In the genomic region with DNA sequence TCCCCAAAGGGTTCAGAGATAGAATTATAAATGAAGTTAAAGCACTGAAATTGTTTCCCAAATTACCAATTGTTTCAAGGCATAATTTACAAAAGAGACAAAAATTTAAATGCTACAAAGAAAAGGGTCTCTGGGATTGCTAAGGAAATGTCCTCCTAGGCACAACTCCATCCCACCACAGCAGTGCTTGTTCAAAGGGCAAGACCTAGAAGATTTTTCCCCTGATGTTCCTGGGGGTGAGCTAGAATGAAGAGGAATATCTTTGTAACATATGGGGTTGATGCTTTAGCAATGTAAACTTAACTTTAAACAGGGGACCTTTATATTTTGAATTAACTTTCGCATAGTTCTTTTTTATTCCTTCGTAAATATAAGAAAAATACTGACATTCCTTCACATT, we compare ENCODE assay signal across 14 cellular contexts. TPM values are rescaled to one million over a fixed set of nuclear protein-coding genes. Genes with fewer than 3 reads are reported as not detected.
A peak's percentile ranks its signal among the peaks of the same experiment; 100 is the strongest.
DNase-seq lines count a peak whose midpoint lies in the region; ATAC-seq, FAIRE-seq and TF ChIP-seq lines count a peak whose summit lies in the region.
"Had no signal": no experiment of that assay in that cellular context is flagged by ENCODE, and none has a peak within 500 bp of the region (broad histone marks: within the 10 kb centered on the region; RNA-seq: fewer than 3 reads in every experiment).

No MANE protein-coding gene starts in this region.

- H3K9me3 ChIP-seq in Caco-2 (no peaks in the 10 kb centered on the region), HUES6 (ENCODE audit: control insufficient read depth, insufficient read depth, low read depth, low read length) (no peaks in the 10 kb centered on the region), pancreas (no peaks in the 10 kb centered on the region)

- H3K9me3 Mint-ChIP-seq in Caco-2 (ENCODE audit: unreplicated experiment) (no peaks in the 10 kb centered on the region), natural killer cell (no peaks in the 10 kb centered on the region)
- no peaks in the 10 kb centered on the region for H3K9me3 Mint-ChIP-seq in activated naive CD8-positive, alpha-beta T cell treated with anti-CD3 and anti-CD28 coated beads for 36 hours

- H3K36me3 Mint-ChIP-seq in Caco-2 (ENCODE audit: insufficient read depth, unreplicated experiment) (no peaks in the 10 kb centered on the region), natural killer cell (peaks cover 8% of the 10 kb centered on the region)
- peaks cover 49% of the 10 kb centered on the region for H3K36me3 Mint-ChIP-seq in activated naive CD8-positive, alpha-beta T cell treated with anti-CD3 and anti-CD28 coated beads for 36 hours

- POLR2A ChIA-PET in Caco-2 (lab: Charles Lee): no interaction called here

- H3K27ac ChIP-seq in HUES6 (ENCODE audit: low read depth, low read length) (no peak overlapping the region), pancreas (peak overlapping the region in 1 of 4 donors; percentile 2)

- no TSS peak for BruUV-seq in Caco-2 (replicated peaks; lab: Mats Ljungman, UMichigan)

- TF ChIP-seq CTCF in Caco-2 (IDR thresholded peaks at IDR 0.05; ENCODE audit: insufficient read depth in 1 of 2, low read depth in 1 of 2, low read length in 1 of 2, severe bottlenecking in 1 of 2, unreplicated experiment in 1 of 2) (no peak), natural killer cell (IDR thresholded peaks at IDR 0.05) (no peak), pancreas (IDR thresholded peaks at IDR 0.05) (no peak)

- ATAC-seq in natural killer cell (no peak), pancreas (no peak), GM21423 (IDR thresholded peaks at IDR 0.05; ENCODE audit: unreplicated experiment) (no peak)

- no peaks in the 10 kb centered on the region for H3K27me3 Mint-ChIP-seq in Caco-2 (ENCODE audit: insufficient read depth, unreplicated experiment)
- peaks cover 5% of the 10 kb centered on the region for H3K27me3 Mint-ChIP-seq in activated naive CD8-positive, alpha-beta T cell treated with anti-CD3 and anti-CD28 coated beads for 36 hours
- H3K27me3 Mint-ChIP-seq in natural killer cell (ENCODE audit: low read depth in 2 of 2): no peaks in the 10 kb centered on the region

- WGBS in pancreas, 2 donors: 83 to 85% methylated on average over 2 of the region's 2 CpGs

- intact Hi-C loops in Caco-2 (cut with micrococcal nuclease; ENCODE audit: unreplicated experiment): no loop called here
- intact Hi-C loops in natural killer cell (cut with micrococcal nuclease): loop anchor here (5.0 kb wide), 2 partner anchors 117 to 128 kb away; a partner anchor contains a TSS
- intact Hi-C loops in pancreas (cut with DNase I): no loop called here

- DNase-seq in Caco-2 (no peak), natural killer cell (no peak), pancreas (no peak), NCI-H2029 (lab: John Stamatoyannopoulos, UW) (no peak), NCI-H2081 treated with DMSO at 0.1 percent for 48 hours (lab: John Stamatoyannopoulos, UW) (no peak)
- DNase-seq in activated naive CD8-positive, alpha-beta T cell treated with anti-CD3 and anti-CD28 coated beads for 36 hours: no peak
- DNase-seq: DMS153; NCI-H1105; stimulated activated CD4-positive, alpha-beta T cell treated with anti-CD3 and anti-CD28 coated beads, Interleukin-4, amount 100 ng/mL, for 4 hours had no signal

- H3K4me3 ChIP-seq in Caco-2 (ENCODE audit: low read depth, low read length): no peak overlapping the region
- peak overlapping the region; percentile 18; the same call in 1 of the 2 replicates for H3K4me3 ChIP-seq in HUES6 (ENCODE audit: low read depth, low read length)
- peak overlapping the region in 1 of 4 donors; percentile 13 for H3K4me3 ChIP-seq in pancreas

- H3K36me3 ChIP-seq in Caco-2 (ENCODE audit: control insufficient read depth, insufficient read depth, low read length) (no peaks in the 10 kb centered on the region), HUES6 (ENCODE audit: control insufficient read depth, insufficient read depth, low read length) (no peaks in the 10 kb centered on the region), pancreas (no peaks in the 10 kb centered on the region)

- no peak for FAIRE-seq in pancreas (lab: Jason Lieb, UNC)
- FAIRE-seq: endothelial cell of umbilical vein, H1, urothelium cell line had no signal

- CTCF ChIA-PET in Caco-2 (lab: Charles Lee): no interaction called here

- H3K4me1 Mint-ChIP-seq in Caco-2 (ENCODE audit: low read depth, unreplicated experiment) (peaks cover 19% of the 10 kb centered on the region), natural killer cell (peaks cover 80 to 92% of the 10 kb centered on the region in 2 donors)
- peaks cover 62% of the 10 kb centered on the region for H3K4me1 Mint-ChIP-seq in activated naive CD8-positive, alpha-beta T cell treated with anti-CD3 and anti-CD28 coated beads for 36 hours

- H3K27me3 ChIP-seq in Caco-2 (replicated peaks; ENCODE audit: control insufficient read depth, insufficient read depth, low read length): no peaks in the 10 kb centered on the region
- no peaks in the 10 kb centered on the region for H3K27me3 ChIP-seq in HUES6 (ENCODE audit: control insufficient read depth, insufficient read depth, low read length)
- H3K27me3 ChIP-seq in pancreas: no peaks in the 10 kb centered on the region

- H3K4me3 Mint-ChIP-seq in Caco-2 (ENCODE audit: unreplicated experiment): peak overlapping the region; percentile 20
- H3K4me3 Mint-ChIP-seq in activated naive CD8-positive, alpha-beta T cell treated with anti-CD3 and anti-CD28 coated beads for 36 hours: peak overlapping the region; percentile 94
- H3K4me3 Mint-ChIP-seq in natural killer cell: peak overlapping the region; percentile 95

- peaks cover 14% of the 10 kb centered on the region for H3K4me1 ChIP-seq in Caco-2
- H3K4me1 ChIP-seq in HUES6 (ENCODE audit: control insufficient read depth, insufficient read depth, low read length): peaks cover 11% of the 10 kb centered on the region; the same call in 1 of the 2 replicates
- H3K4me1 ChIP-seq in pancreas: no peaks in the 10 kb centered on the region

- no peak overlapping the region for H3K9ac ChIP-seq in HUES6 (ENCODE audit: low read length)

- no peak overlapping the region for H3K27ac Mint-ChIP-seq in Caco-2 (ENCODE audit: unreplicated experiment)
- H3K27ac Mint-ChIP-seq in activated naive CD8-positive, alpha-beta T cell treated with anti-CD3 and anti-CD28 coated beads for 36 hours: peak overlapping the region; percentile 98
- peak overlapping the region; percentile 84 to 96 for H3K27ac Mint-ChIP-seq in natural killer cell

RNA-seq across cellular contexts. Expression of a gene that starts 1.6 kb away (rescaled TPM):
- total RNA-seq in Caco-2 (2022): 32.1 and 37.8 TPM in 2 replicates
- 100 to 1,000 TPM; 886 to 901 TPM for total RNA-seq in activated naive CD8-positive, alpha-beta T cell treated with anti-CD3 and anti-CD28 coated beads for 36 hours
- total RNA-seq in natural killer cell: 1,000 to 10,000 TPM; 1,088 to 1,116 (median 1,113) TPM
- total RNA-seq in pancreas: 10 to 100 TPM in 3 of 6 donors, 1 to 10 TPM in 3; 2.0 to 38.3 (median 11.1) TPM
- 1 to 10 TPM; 3.5 to 3.7 TPM for polyA plus RNA-seq in pancreas

RNA-seq across cellular contexts. Expression of a gene that starts 31.3 kb away (rescaled TPM):
- total RNA-seq in Caco-2 (2022): not detected in 2 replicates
- total RNA-seq in activated naive CD8-positive, alpha-beta T cell treated with anti-CD3 and anti-CD28 coated beads for 36 hours: under 1 TPM; 0.14 to 0.56 TPM
- total RNA-seq in natural killer cell: under 1 TPM; 0.32 to 0.95 (median 0.40) TPM
- total RNA-seq in pancreas: under 1 TPM in 2 of 6 donors, not detected in 4; 0.14 to 0.19 TPM
- not detected for polyA plus RNA-seq in pancreas
- total RNA-seq: endothelial cell of umbilical vein, H1 had no signal
- polyA plus RNA-seq: H1 had no signal

Comparison
In these comparisons a context has a peak if more than half of its experiments do, and no peak if none do; other contexts are left out.
1. H3K4me3 Mint-ChIP-seq: peak in every context shown above with its lines; median percentile 95 in natural killer cell; 94 in activated naive CD8-positive, alpha-beta T cell treated with anti-CD3 and anti-CD28 coated beads for 36 hours; 20 in Caco-2.
2. RNA of a gene that starts 1.6 kb away (total RNA-seq): 1,088 to 1,116 TPM in natural killer cell and 886 to 901 TPM in activated naive CD8-positive, alpha-beta T cell treated with anti-CD3 and anti-CD28 coated beads for 36 hours; 32.1 to 37.8 TPM in Caco-2 and 2.0 to 38.3 TPM in pancreas; every median in the first group is over 10 times any median in the second.